Comparison of ENCODE assay signal across 8 cellular contexts in the genomic region with DNA sequence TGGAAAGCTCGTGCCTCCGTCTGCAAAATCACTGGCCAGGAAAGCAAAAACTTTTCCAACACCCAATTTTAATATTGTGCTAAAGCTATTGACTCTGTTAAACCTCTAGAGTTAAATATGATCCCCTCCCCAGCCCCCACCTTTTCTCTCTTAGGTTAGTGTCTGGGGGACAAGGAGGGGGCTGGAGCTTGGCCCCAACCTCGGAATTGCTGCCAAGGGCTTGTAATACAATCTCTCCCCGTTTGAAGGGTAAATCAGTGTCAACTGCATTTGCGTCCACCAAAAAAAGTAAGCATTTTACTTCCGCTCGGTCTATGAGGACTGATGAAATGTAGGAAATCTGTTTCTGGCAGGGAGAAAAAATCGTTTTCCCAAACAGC. TPM values are rescaled to one million over a fixed set of nuclear protein-coding genes. Genes with fewer than 3 reads are reported as not detected.
DNase-seq lines count a peak whose midpoint lies in the region; ATAC-seq and TF ChIP-seq lines count a peak whose summit lies in the region.

A gene (plus strand): TSS at position 292 of the 380 bp plus-strand sequence. CDS start 8,259 bp downstream, outside the sequence.

- TF ChIP-seq CTCF in endothelial cell (IDR thresholded peaks at IDR 0.05; ENCODE audit: unreplicated experiment), result no peak
- TF ChIP-seq CTCF in neutrophil (IDR thresholded peaks at IDR 0.05), result no peak

- peaks cover 79% of the 10 kb centered on the region for H3K27me3 ChIP-seq in neutrophil

- H3K4me3 Mint-ChIP-seq in endothelial cell (ENCODE audit: unreplicated experiment), result peak within 1 kb of the TSS; percentile 84

- ATAC-seq in HG03457 (IDR thresholded peaks at IDR 0.05; ENCODE audit: unreplicated experiment), result peak; percentile 16

- peak; percentile 80 to 85 for DNase-seq in NCI-H446 (lab: John Stamatoyannopoulos, UW)
- no peak for DNase-seq in NCI-H446 treated with DMSO at 0.1 percent for 48 hours (lab: John Stamatoyannopoulos, UW)
- DNase-seq in endothelial cell (ENCODE audit: low spot score), result no peak
- DNase-seq in OCI-M2 (lab: John Stamatoyannopoulos, UW; ENCODE audit: unreplicated experiment), result no peak
- DNase-seq in stimulated activated naive CD4-positive, alpha-beta T cell treated with Interleukin-2 at 50 U/mL for 16 hours (lab: John Stamatoyannopoulos, UW), result no peak
- no peak for DNase-seq in NCI-H1436 treated with DMSO at 0.1 percent for 48 hours (lab: John Stamatoyannopoulos, UW)

- no peaks in the 10 kb centered on the region for H3K36me3 Mint-ChIP-seq in endothelial cell (ENCODE audit: low read depth, unreplicated experiment)

- H3K4me1 Mint-ChIP-seq in endothelial cell (ENCODE audit: unreplicated experiment), result peaks cover 17% of the 10 kb centered on the region

- H3K9me3 ChIP-seq in neutrophil, result no peaks in the 10 kb centered on the region

- peak within 1 kb of the TSS; percentile 30 to 46 for H3K4me3 ChIP-seq in neutrophil (ENCODE audit: low read depth in 1 of 2, low read length in 1 of 2)

- peaks cover 0 to 14% of the 10 kb centered on the region in 2 experiments for H3K4me1 ChIP-seq in neutrophil (ENCODE audit: control insufficient read depth in 1 of 2, insufficient read depth in 1 of 2, low read depth in 1 of 2, low read length in 1 of 2)

- H3K27me3 Mint-ChIP-seq in endothelial cell (ENCODE audit: unreplicated experiment), result peaks cover 9% of the 10 kb centered on the region

- no peaks in the 10 kb centered on the region for H3K36me3 ChIP-seq in neutrophil

- H3K27ac Mint-ChIP-seq in endothelial cell (ENCODE audit: unreplicated experiment), result no peak within 1 kb of the TSS

- no peaks in the 10 kb centered on the region for H3K9me3 Mint-ChIP-seq in endothelial cell (ENCODE audit: unreplicated experiment)

- no peak within 1 kb of the TSS for H3K27ac ChIP-seq in neutrophil

RNA-seq across cellular contexts. Expression of the gene that starts here (rescaled TPM):
- total RNA-seq in endothelial cell (ENCODE audit: unreplicated experiment), result 1.4 TPM

Comparison
In these comparisons a context has a peak if more than half of its experiments do, and no peak if none do; other contexts are left out.
1. DNase-seq: peak in NCI-H446 (2 of 2); none in NCI-H446 treated with DMSO at 0.1 percent for 48 hours (single experiment), endothelial cell (single experiment), OCI-M2 (single experiment), stimulated activated naive CD4-positive, alpha-beta T cell treated with Interleukin-2 at 50 U/mL for 16 hours (single experiment) and NCI-H1436 treated with DMSO at 0.1 percent for 48 hours (single experiment).